21 cellular contexts compared by ENCODE assay signal in genomic region chr1:1204425-1204920, GRCh38. TPM values are rescaled to one million over a fixed set of nuclear protein-coding genes. Genes with fewer than 3 reads are reported as not detected.
DNase-seq lines count a peak whose midpoint lies in the region; ATAC-seq and TF ChIP-seq lines count a peak whose summit lies in the region.
"Had no signal": no experiment of that assay in that cellular context is flagged by ENCODE, and none has a peak within 500 bp of the region (broad histone marks: within the 10 kb centered on the region; RNA-seq: fewer than 3 reads in every experiment).

No MANE protein-coding gene starts in this region.

- H3K27me3 ChIP-seq in SK-N-SH (ENCODE audit: insufficient read depth) = peaks cover 7% of the 10 kb centered on the region; the same call in 1 of the 2 replicates
- peaks cover 71% of the 10 kb centered on the region for H3K27me3 ChIP-seq in left ventricle myocardium inferior (ENCODE audit: low read depth)
- H3K27me3 ChIP-seq in heart right ventricle = peaks cover 13 to 73% (median 41%) of the 10 kb centered on the region in 7 donors

- no peak overlapping the region for H3K4me3 ChIP-seq in SK-N-SH (ENCODE audit: low read depth in 2 of 2, low read length in 1 of 2)
- no peak overlapping the region for H3K4me3 ChIP-seq in left ventricle myocardium inferior
- no peak overlapping the region for H3K4me3 ChIP-seq in heart right ventricle
- H3K4me3 ChIP-seq: upper lobe of right lung had no signal

- H3K36me3 Mint-ChIP-seq in central memory CD8-positive, alpha-beta T cell (ENCODE audit: insufficient read depth) = peaks cover 4% of the 10 kb centered on the region
- peaks cover 5 to 14% of the 10 kb centered on the region in 2 donors for H3K36me3 Mint-ChIP-seq in stimulated activated naive B cell treated with anti-CD40 and anti-IgM and Interleukin-4, amounts not matched to agents 10 μg/mL and 1 μg/mL and 100 μg/mL, for 72 hours
- H3K36me3 Mint-ChIP-seq: WTC11 had no signal

- CTCF ChIA-PET in SK-N-SH (lab: Yijun Ruan, JAX) = interaction anchor here (3.8 kb wide), 1 partner anchor 82 kb away, joined by 16 read pairs; no protein-coding TSS in a partner anchor

- 54% methylated on average over 2 of the region's 8 CpGs for WGBS in SK-N-SH (ENCODE audit: low lambda C conversion rate)
- 90 to 91% methylated on average over 8 of the region's 8 CpGs for WGBS in heart right ventricle, 2 donors

- no peaks in the 10 kb centered on the region for H3K36me3 ChIP-seq in SK-N-SH (replicated peaks in 1 of 2; ENCODE audit: control insufficient read depth in 1 of 2, insufficient read depth in 2 of 2, low read length in 1 of 2)
- H3K36me3 ChIP-seq in left ventricle myocardium inferior = no peaks in the 10 kb centered on the region
- no peaks in the 10 kb centered on the region for H3K36me3 ChIP-seq in heart right ventricle
- H3K36me3 ChIP-seq: upper lobe of right lung had no signal

- peaks cover 3 to 8% of the 10 kb centered on the region in 2 experiments; a peak in 1 of 4 replicates for H3K4me1 ChIP-seq in SK-N-SH (ENCODE audit: control insufficient read depth in 1 of 2, insufficient read depth in 2 of 2, low read depth in 1 of 2, low read length in 1 of 2)
- peaks cover 40% of the 10 kb centered on the region for H3K4me1 ChIP-seq in left ventricle myocardium inferior
- peaks cover 2 to 44% (median 30%) of the 10 kb centered on the region in 9 donors for H3K4me1 ChIP-seq in heart right ventricle

- no peak for TF ChIP-seq EP300 in SK-N-SH (IDR thresholded peaks at IDR 0.05; ENCODE audit: borderline replicate concordance in 1 of 2, low read depth in 1 of 2, low read length in 1 of 2)

- H3K4me3 Mint-ChIP-seq in central memory CD8-positive, alpha-beta T cell = no peak overlapping the region
- peak overlapping the region; percentile 87 to 89 for H3K4me3 Mint-ChIP-seq in stimulated activated naive B cell treated with anti-CD40 and anti-IgM and Interleukin-4, amounts not matched to agents 10 μg/mL and 1 μg/mL and 100 μg/mL, for 72 hours
- H3K4me3 Mint-ChIP-seq: WTC11 had no signal

- no peaks in the 10 kb centered on the region for H3K27me3 Mint-ChIP-seq in central memory CD8-positive, alpha-beta T cell
- no peaks in the 10 kb centered on the region for H3K27me3 Mint-ChIP-seq in stimulated activated naive B cell treated with anti-CD40 and anti-IgM and Interleukin-4, amounts not matched to agents 10 μg/mL and 1 μg/mL and 100 μg/mL, for 72 hours

- no peaks in the 10 kb centered on the region for H3K9me3 Mint-ChIP-seq in central memory CD8-positive, alpha-beta T cell
- no peaks in the 10 kb centered on the region for H3K9me3 Mint-ChIP-seq in stimulated activated naive B cell treated with anti-CD40 and anti-IgM and Interleukin-4, amounts not matched to agents 10 μg/mL and 1 μg/mL and 100 μg/mL, for 72 hours
- H3K9me3 Mint-ChIP-seq: T-helper 2 cell treated with Interferon-gamma antibody and Interleukin-4, amounts not matched to agents 5 μg/mL and 100 μg/mL, for 36 hours; WTC11 had no signal

- ATAC-seq in SK-N-SH treated with all-trans-retinoic acid at 6 μM for 48 hours (no peak), heart right ventricle (no peak), HG03520 (IDR thresholded peaks at IDR 0.05; ENCODE audit: unreplicated experiment) (no peak)
- ATAC-seq in central memory CD8-positive, alpha-beta T cell (replicated peaks; ENCODE audit: extremely low read depth, poor library complexity, severe bottlenecking) = no peak
- ATAC-seq in stimulated activated naive B cell treated with anti-CD40 and anti-IgM and Interleukin-4, amounts not matched to agents 10 μg/mL and 1 μg/mL and 100 μg/mL, for 72 hours (replicated peaks) = no peak
- ATAC-seq: left ventricle myocardium superior, Panc1, upper lobe of right lung, WTC11 had no signal

- H3K79me2 ChIP-seq in SK-N-SH (ENCODE audit: insufficient read depth) = no peaks in the 10 kb centered on the region

- DNase-seq in SK-N-SH (peak; percentile 24), left ventricle myocardium inferior (peak; percentile 6), heart right ventricle (no peak), hepatic stellate cell (ENCODE audit: low spot score) (no peak)
- DNase-seq in central memory CD8-positive, alpha-beta T cell (ENCODE audit: low spot score in 2 of 2) = no peak
- DNase-seq in stimulated activated naive B cell treated with anti-CD40 and anti-IgM and Interleukin-4, amounts not matched to agents 10 μg/mL and 1 μg/mL and 100 μg/mL, for 72 hours = no peak
- DNase-seq: cortex of kidney; NCI-H1092; NCI-H2029 treated with DMSO at 0.1 percent for 48 hours; NCI-H345; stimulated activated CD4-positive, alpha-beta T cell treated with anti-CD3 and anti-CD28 coated beads, Interleukin-4, amount 100 ng/mL, for 1 hour; upper lobe of right lung had no signal

- peak overlapping the region; percentile 57 for H3K27ac Mint-ChIP-seq in central memory CD8-positive, alpha-beta T cell (ENCODE audit: low read depth)
- no peak overlapping the region for H3K27ac Mint-ChIP-seq in stimulated activated naive B cell treated with anti-CD40 and anti-IgM and Interleukin-4, amounts not matched to agents 10 μg/mL and 1 μg/mL and 100 μg/mL, for 72 hours
- H3K27ac Mint-ChIP-seq: T-helper 2 cell treated with Interferon-gamma antibody and Interleukin-4, amounts not matched to agents 5 μg/mL and 100 μg/mL, for 36 hours; WTC11 had no signal

- H3K9me3 ChIP-seq in SK-N-SH = no peaks in the 10 kb centered on the region
- H3K9me3 ChIP-seq in left ventricle myocardium inferior (replicated peaks) = no peaks in the 10 kb centered on the region
- no peaks in the 10 kb centered on the region for H3K9me3 ChIP-seq in heart right ventricle
- H3K9me3 ChIP-seq: upper lobe of right lung had no signal

- H3K9ac ChIP-seq in SK-N-SH = no peak overlapping the region

- H3K4me2 ChIP-seq in SK-N-SH = no peak overlapping the region

- H3K9me2 ChIP-seq in SK-N-SH = no peaks in the 10 kb centered on the region

- TF ChIP-seq RAD21 in SK-N-SH (IDR thresholded peaks at IDR 0.05; ENCODE audit: low read length) = no peak

- POLR2A ChIA-PET in SK-N-SH (lab: Yijun Ruan, JAX) = no interaction called here

- H2AFZ ChIP-seq in SK-N-SH (ENCODE audit: low read depth) = no peak overlapping the region

- peaks cover 20% of the 10 kb centered on the region for H3K4me1 Mint-ChIP-seq in central memory CD8-positive, alpha-beta T cell
- peaks cover 42 to 74% of the 10 kb centered on the region in 2 donors for H3K4me1 Mint-ChIP-seq in stimulated activated naive B cell treated with anti-CD40 and anti-IgM and Interleukin-4, amounts not matched to agents 10 μg/mL and 1 μg/mL and 100 μg/mL, for 72 hours

- H3K27ac ChIP-seq in SK-N-SH (ENCODE audit: low read depth in 2 of 2, low read length in 1 of 2) (no peak overlapping the region), left ventricle myocardium inferior (replicated peaks) (no peak overlapping the region), heart right ventricle (no peak overlapping the region)
- H3K27ac ChIP-seq: 22Rv1, upper lobe of right lung had no signal

- intact Hi-C loops in left ventricle myocardium inferior (cut with micrococcal nuclease) = no loop called here
- intact Hi-C loops in heart right ventricle (cut with DNase I) = loop anchor here in 1 of 10 donors (5.0 kb wide), 1 partner anchor 47 kb away; no protein-coding TSS in a partner anchor

- H3F3A ChIP-seq in SK-N-SH (replicated peaks; ENCODE audit: insufficient read depth) = no peaks in the 10 kb centered on the region

- TF ChIP-seq CTCF in SK-N-SH (IDR thresholded peaks at IDR 0.05) (no peak), left ventricle myocardium inferior (IDR thresholded peaks at IDR 0.05; ENCODE audit: borderline replicate concordance) (no peak), heart right ventricle (IDR thresholded peaks at IDR 0.05) (no peak)

- H4K20me1 ChIP-seq in SK-N-SH (ENCODE audit: insufficient read depth) = no peaks in the 10 kb centered on the region

TF ChIP-seq in SK-N-SH, 30 proteins besides CTCF, POLR2A, EP300 and RAD21 (continues in another document):
- TF ChIP-seq TEAD4 (IDR thresholded peaks at IDR 0.05; ENCODE audit: borderline replicate concordance, insufficient read depth) = no peak
- no peak for TF ChIP-seq ELF1 (IDR thresholded peaks at IDR 0.05)
- no peak for TF ChIP-seq CHD2 (IDR thresholded peaks at IDR 0.05; ENCODE audit: low read length, partially characterized antibody)

TF ChIP-seq in SK-N-SH treated with all-trans-retinoic acid at 6 μM for 48 hours, 23 proteins besides CTCF, POLR2A, EP300 and RAD21 (continues in another document):
- TF ChIP-seq BACH2 (CRISPR knock-in tag; IDR thresholded peaks at IDR 0.05; ENCODE audit: borderline replicate concordance) = no peak

RNA-seq across cellular contexts. Expression of gene TNFRSF18, which starts 1.9 kb away (rescaled TPM):
- polyA plus RNA-seq in SK-N-SH (2012; rRNA removed) (0.05 TPM in 1 of 2 replicates, not detected in the other), heart right ventricle (under 1 TPM in 1 of 2 donors, not detected in 1; 0.26 TPM)
- polyA plus RNA-seq in SK-N-SH (2012; cell fraction: cytosol; rRNA removed) = 0.03 and 0.06 TPM in 2 replicates
- 0.41 TPM in 1 of 2 replicates, not detected in the other for polyA plus RNA-seq in SK-N-SH (2012; cell fraction: nucleus; rRNA removed)
- total RNA-seq in left ventricle myocardium inferior (not detected), heart right ventricle (1 to 10 TPM in 1 of 10 donors, under 1 TPM in 2, not detected in 7; 0.28 to 1.7 (median 0.49) TPM)
- total RNA-seq: SK-MEL-5 had no signal

RNA-seq across cellular contexts. Expression of gene TNFRSF4, which starts 9.5 kb away (rescaled TPM):
- polyA plus RNA-seq in SK-N-SH (2012; rRNA removed) (not detected in 2 replicates), heart right ventricle (1 to 10 TPM; 3.8 to 9.8 TPM)
- not detected in 2 replicates for polyA plus RNA-seq in SK-N-SH (2012; cell fraction: cytosol; rRNA removed)
- 0.08 and 0.13 TPM in 2 replicates for polyA plus RNA-seq in SK-N-SH (2012; cell fraction: nucleus; rRNA removed)
- total RNA-seq in left ventricle myocardium inferior (2.2 TPM), heart right ventricle (10 to 100 TPM in 1 of 10 donors, 1 to 10 TPM in 7, under 1 TPM in 2; 0.52 to 24.8 (median 5.0) TPM)
- total RNA-seq: Daoy, SK-MEL-5 had no signal

RNA-seq across cellular contexts. Expression of gene SDF4, which starts 27.3 kb away (rescaled TPM):
- polyA plus RNA-seq in SK-N-SH (2012; rRNA removed) (182 and 265 TPM in 2 replicates), heart right ventricle (100 to 1,000 TPM; 107 to 184 TPM)
- 160 and 235 TPM in 2 replicates for polyA plus RNA-seq in SK-N-SH (2012; cell fraction: cytosol; rRNA removed)
- 199 and 219 TPM in 2 replicates for polyA plus RNA-seq in SK-N-SH (2012; cell fraction: nucleus; rRNA removed)
- total RNA-seq in left ventricle myocardium inferior (114 TPM), heart right ventricle (100 to 1,000 TPM in 9 of 10 donors, 10 to 100 TPM in 1; 95.6 to 174 (median 123) TPM)

RNA-seq across cellular contexts. Expression of gene B3GALT6, which starts 27.6 kb away (rescaled TPM):
- polyA plus RNA-seq in SK-N-SH (2012; rRNA removed) = 32.0 and 38.8 TPM in 2 replicates
- 28.3 and 34.5 TPM in 2 replicates for polyA plus RNA-seq in SK-N-SH (2012; cell fraction: cytosol; rRNA removed)
- 18.1 and 18.7 TPM in 2 replicates for polyA plus RNA-seq in SK-N-SH (2012; cell fraction: nucleus; rRNA removed)
- total RNA-seq in left ventricle myocardium inferior = 7.9 TPM
- 10 to 100 TPM in 4 of 10 donors, 1 to 10 TPM in 6; 7.3 to 13.5 (median 9.1) TPM for total RNA-seq in heart right ventricle
- polyA plus RNA-seq in heart right ventricle = 10 to 100 TPM in 1 of 2 donors, 1 to 10 TPM in 1; 7.7 to 16.2 TPM

RNA-seq across cellular contexts. Expression of gene TTLL10, which starts 30.8 kb away (rescaled TPM):
- polyA plus RNA-seq in SK-N-SH (2012; rRNA removed) (not detected in 2 replicates), heart right ventricle (under 1 TPM; 0.09 to 0.29 TPM)
- not detected in 2 replicates for polyA plus RNA-seq in SK-N-SH (2012; cell fraction: cytosol; rRNA removed)
- polyA plus RNA-seq in SK-N-SH (2012; cell fraction: nucleus; rRNA removed) = not detected in 2 replicates
- total RNA-seq in left ventricle myocardium inferior (not detected), heart right ventricle (under 1 TPM in 7 of 10 donors, not detected in 3; 0.11 to 0.53 (median 0.26) TPM)
- total RNA-seq: Daoy, left ventricle myocardium superior, SK-MEL-5, upper lobe of right lung had no signal

Comparison
In these comparisons a context has a peak if more than half of its experiments do, and no peak if none do; other contexts are left out.
1. DNase-seq: peak in SK-N-SH (single experiment) and left ventricle myocardium inferior (single experiment); none in heart right ventricle (0 of 2), central memory CD8-positive, alpha-beta T cell (0 of 2), stimulated activated naive B cell treated with anti-CD40 and anti-IgM and Interleukin-4, amounts not matched to agents 10 μg/mL and 1 μg/mL and 100 μg/mL, for 72 hours (single experiment) and hepatic stellate cell (single experiment).